8 cellular contexts compared by ENCODE assay signal in the genomic region with DNA sequence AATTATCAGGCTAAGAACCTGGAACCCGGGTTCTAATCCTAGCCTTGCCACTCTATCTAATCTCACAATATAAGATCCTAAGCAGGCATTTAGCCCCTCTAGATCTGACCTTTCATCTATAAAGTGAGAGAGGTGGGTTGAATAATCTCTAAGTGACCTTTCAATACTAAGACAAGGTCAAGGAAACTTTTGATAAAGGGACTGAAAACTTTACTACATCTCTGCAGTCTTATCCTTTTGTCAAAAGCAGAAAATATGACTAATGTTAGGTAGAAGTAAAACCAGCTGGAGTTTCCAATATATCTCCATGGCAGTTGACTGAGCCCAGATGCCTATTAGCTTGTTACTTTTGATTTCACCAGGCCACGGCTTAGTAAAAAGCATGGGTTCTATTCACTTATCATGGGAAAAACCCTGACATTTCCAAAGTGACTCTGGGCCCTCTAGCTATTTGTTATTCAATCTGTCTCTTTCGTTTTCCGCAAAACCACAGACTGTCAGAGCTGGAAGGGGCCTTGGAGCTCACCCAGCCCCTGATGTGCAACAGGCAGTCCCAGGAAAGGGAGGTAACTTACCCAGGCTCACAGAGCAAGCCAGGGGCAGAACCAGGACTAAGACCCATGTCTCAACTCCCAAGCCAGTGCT.
A peak's percentile ranks its signal among the peaks of the same experiment; 100 is the strongest.
DNase-seq lines count a peak whose midpoint lies in the region; ATAC-seq and TF ChIP-seq lines count a peak whose summit lies in the region.

No MANE protein-coding gene starts in this region.

- no peaks in the 10 kb centered on the region for H3K9me3 Mint-ChIP-seq in HFFc6
- no peaks in the 10 kb centered on the region for H3K9me3 Mint-ChIP-seq in naive thymus-derived CD8-positive, alpha-beta T cell

- WGBS in right cardiac atrium = 64% methylated on average over 4 of the region's 4 CpGs
- WGBS in prostate gland = 49% methylated on average over 4 of the region's 4 CpGs

- H3K27me3 Mint-ChIP-seq in T-helper 17 cell (no peaks in the 10 kb centered on the region), HFFc6 (ENCODE audit: insufficient read depth) (no peaks in the 10 kb centered on the region)
- no peaks in the 10 kb centered on the region for H3K27me3 Mint-ChIP-seq in naive thymus-derived CD8-positive, alpha-beta T cell

- H3K4me3 ChIP-seq in right cardiac atrium (ENCODE audit: low read length) (no peak overlapping the region), prostate gland (no peak overlapping the region)

- H3K9me3 ChIP-seq in T-helper 17 cell (ENCODE audit: control insufficient read depth, low read length, poor library complexity, severe bottlenecking) = no peaks in the 10 kb centered on the region
- H3K9me3 ChIP-seq in right cardiac atrium (ENCODE audit: control insufficient read depth, low read length) = no peaks in the 10 kb centered on the region
- H3K9me3 ChIP-seq in prostate gland = no peaks in the 10 kb centered on the region

- no peaks in the 10 kb centered on the region for H3K27me3 ChIP-seq in right cardiac atrium (ENCODE audit: control insufficient read depth, insufficient read depth)
- no peaks in the 10 kb centered on the region for H3K27me3 ChIP-seq in prostate gland (replicated peaks; ENCODE audit: insufficient read depth)

- intact Hi-C loops in right cardiac atrium (cut with DNase I) = no loop called here
- intact Hi-C loops in prostate gland (cut with DNase I) = no loop called here

- TF ChIP-seq CTCF in HFFc6 (IDR thresholded peaks at IDR 0.05) (no peak), prostate gland (IDR thresholded peaks at IDR 0.05) (no peak)

- no peak for TF ChIP-seq POLR2A in prostate gland (IDR thresholded peaks at IDR 0.05)

- POLR2A ChIA-PET in naive thymus-derived CD8-positive, alpha-beta T cell (lab: Charles Lee) = no interaction called here

- H3K27ac Mint-ChIP-seq in T-helper 17 cell = peak overlapping the region; percentile 41
- H3K27ac Mint-ChIP-seq in HFFc6 = no peak overlapping the region
- H3K27ac Mint-ChIP-seq in naive thymus-derived CD8-positive, alpha-beta T cell = peak overlapping the region in 2 of 10 donors; percentile 21 to 66

- H3K4me3 Mint-ChIP-seq in T-helper 17 cell (no peak overlapping the region), HFFc6 (no peak overlapping the region)
- H3K4me3 Mint-ChIP-seq in naive thymus-derived CD8-positive, alpha-beta T cell = no peak overlapping the region

- ATAC-seq in GM21423 (IDR thresholded peaks at IDR 0.05; ENCODE audit: unreplicated experiment) = peak; percentile 33
- peak; percentile 40 for ATAC-seq in T-helper 17 cell
- ATAC-seq in right cardiac atrium = peak; percentile 44 to 61
- no peak for ATAC-seq in naive thymus-derived CD8-positive, alpha-beta T cell

- H3K4me1 ChIP-seq in right cardiac atrium (ENCODE audit: control insufficient read depth, insufficient read depth, low read length) (peaks cover 6% of the 10 kb centered on the region), prostate gland (replicated peaks) (no peaks in the 10 kb centered on the region)

- no peak overlapping the region for H3K27ac ChIP-seq in right cardiac atrium (ENCODE audit: low read length)
- H3K27ac ChIP-seq in prostate gland = peak overlapping the region in 1 of 2 donors; percentile 28

- DNase-seq in Daoy (ENCODE audit: low read depth) (peak; percentile 85), T-helper 17 cell (no peak), right cardiac atrium (peak; percentile 47 to 70 (median 64)), HFFc6 (no peak), AML-193 (lab: John Stamatoyannopoulos, UW) (no peak), prostate gland (ENCODE audit: low spot score) (no peak)
- DNase-seq in naive thymus-derived CD8-positive, alpha-beta T cell = no peak

- H3K4me1 Mint-ChIP-seq in T-helper 17 cell = peaks cover 15% of the 10 kb centered on the region
- peaks cover 44% of the 10 kb centered on the region for H3K4me1 Mint-ChIP-seq in HFFc6 (ENCODE audit: low read depth)
- H3K4me1 Mint-ChIP-seq in naive thymus-derived CD8-positive, alpha-beta T cell = peaks cover 18 to 59% (median 36%) of the 10 kb centered on the region in 4 donors

- H3K36me3 Mint-ChIP-seq in T-helper 17 cell (ENCODE audit: low read depth) (peaks cover 8% of the 10 kb centered on the region), HFFc6 (ENCODE audit: low read depth) (peaks cover 28% of the 10 kb centered on the region)
- peaks cover 0 to 29% (median 22%) of the 10 kb centered on the region in 3 donors for H3K36me3 Mint-ChIP-seq in naive thymus-derived CD8-positive, alpha-beta T cell

- H3K36me3 ChIP-seq in prostate gland = no peaks in the 10 kb centered on the region

Comparison
In these comparisons a context has a peak if more than half of its experiments do, and no peak if none do; other contexts are left out.
1. DNase-seq: peak in Daoy (single experiment) and right cardiac atrium (3 of 3); none in T-helper 17 cell (0 of 3), HFFc6 (single experiment), naive thymus-derived CD8-positive, alpha-beta T cell (0 of 10), AML-193 (0 of 2) and prostate gland (single experiment).
2. ATAC-seq: peak in GM21423 (single experiment), T-helper 17 cell (single experiment) and right cardiac atrium (2 of 2); none in naive thymus-derived CD8-positive, alpha-beta T cell (0 of 2).